ENCODE assay signal across 17 cellular contexts in the genomic region with DNA sequence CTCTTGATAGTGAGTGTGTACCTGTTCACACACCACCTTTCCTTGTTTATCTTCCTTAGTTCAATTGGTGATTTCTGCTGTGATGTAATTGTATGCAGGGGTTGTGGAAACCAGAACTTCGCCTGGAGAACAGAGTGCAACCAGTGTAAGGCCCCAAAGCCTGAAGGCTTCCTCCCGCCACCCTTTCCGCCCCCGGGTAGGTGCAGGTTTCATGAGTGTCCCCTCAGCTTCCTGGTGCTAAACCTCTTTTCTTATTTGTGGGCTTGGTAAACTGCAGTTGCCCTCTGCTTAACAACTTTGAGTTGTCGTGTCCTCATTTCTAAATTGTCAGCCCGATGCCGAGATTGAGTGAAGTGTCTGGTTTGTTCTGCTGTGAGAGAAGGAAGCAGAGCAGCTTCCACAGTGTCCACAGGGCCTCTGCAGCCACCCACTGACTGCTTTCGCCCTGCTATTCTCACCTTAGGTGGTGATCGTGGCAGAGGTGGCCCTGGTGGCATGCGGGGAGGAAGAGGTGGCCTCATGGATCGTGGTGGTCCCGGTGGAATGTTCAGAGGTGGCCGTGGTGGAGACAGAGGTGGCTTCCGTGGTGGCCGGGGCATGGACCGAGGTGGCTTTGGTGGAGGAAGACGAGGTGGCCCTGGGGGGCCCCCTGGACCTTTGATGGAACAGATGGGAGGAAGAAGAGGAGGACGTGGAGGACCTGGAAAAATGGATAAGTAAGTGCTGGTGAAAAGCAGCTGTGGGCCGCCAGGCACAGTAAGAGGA. TPM values are rescaled to one million over a fixed set of nuclear protein-coding genes. Genes with fewer than 3 reads are reported as not detected.
DNase-seq lines count a peak whose midpoint lies in the region; ATAC-seq and TF ChIP-seq lines count a peak whose summit lies in the region.
"Had no signal": no experiment of that assay in that cellular context is flagged by ENCODE, and none has a peak within 500 bp of the region (broad histone marks: within the 10 kb centered on the region; RNA-seq: fewer than 3 reads in every experiment).

No MANE protein-coding gene starts in this region.

- no peak overlapping the region for H3K4me3 Mint-ChIP-seq in activated CD4-positive, alpha-beta T cell treated with anti-CD3 and anti-CD28 coated beads, Interleukin-2, amount 10 ng/mL, durations not matched to agents 24 days and 14 days
- H3K4me3 Mint-ChIP-seq in central memory CD8-positive, alpha-beta T cell, result no peak overlapping the region
- H3K4me3 Mint-ChIP-seq in nephron progenitor cell, result no peak overlapping the region
- H3K4me3 Mint-ChIP-seq in CD4-positive, alpha-beta T cell, result no peak overlapping the region

- intact Hi-C loops in activated CD4-positive, alpha-beta T cell treated with anti-CD3 and anti-CD28 coated beads, Interleukin-2, amount 10 ng/mL, durations not matched to agents 24 days and 14 days (cut with micrococcal nuclease), result no loop called here
- intact Hi-C loops in CD4-positive, alpha-beta T cell (cut with DNase I, micrococcal nuclease), result no loop called here

- H3K9me3 Mint-ChIP-seq in activated CD4-positive, alpha-beta T cell treated with anti-CD3 and anti-CD28 coated beads, Interleukin-2, amount 10 ng/mL, durations not matched to agents 24 days and 14 days, result no peaks in the 10 kb centered on the region
- no peaks in the 10 kb centered on the region for H3K9me3 Mint-ChIP-seq in central memory CD8-positive, alpha-beta T cell
- H3K9me3 Mint-ChIP-seq in nephron progenitor cell, result no peaks in the 10 kb centered on the region
- H3K9me3 Mint-ChIP-seq in CD4-positive, alpha-beta T cell, result no peaks in the 10 kb centered on the region

- ATAC-seq in central memory CD8-positive, alpha-beta T cell (replicated peaks; ENCODE audit: extremely low read depth, poor library complexity, severe bottlenecking), result no peak
- ATAC-seq in CD4-positive, alpha-beta T cell (ENCODE audit: poor library complexity), result no peak

- H3K9me3 ChIP-seq in HEK293 (ENCODE audit: control insufficient read depth, insufficient read depth, low read depth, low read length), result no peaks in the 10 kb centered on the region
- H3K9me3 ChIP-seq in CD4-positive, alpha-beta T cell (ENCODE audit: control insufficient read depth, low read length), result no peaks in the 10 kb centered on the region

- TF ChIP-seq CTCF in HEK293 (tag by site-specific recombination; IDR thresholded peaks at IDR 0.05) (no peak), nephron progenitor cell (IDR thresholded peaks at IDR 0.05) (no peak)
- TF ChIP-seq CTCF in CD4-positive, alpha-beta T cell (IDR thresholded peaks at IDR 0.05), result no peak

- CTCF ChIA-PET in HEK293 (lab: Yijun Ruan, JAX), result interaction anchor here (0.7 kb wide), 1 partner anchor 1408 kb away, joined by 3 read pairs; no protein-coding TSS in a partner anchor
- CTCF ChIA-PET in CD4-positive, alpha-beta T cell (lab: Charles Lee), result no interaction called here

- peaks cover 1% of the 10 kb centered on the region for H3K27me3 Mint-ChIP-seq in activated CD4-positive, alpha-beta T cell treated with anti-CD3 and anti-CD28 coated beads, Interleukin-2, amount 10 ng/mL, durations not matched to agents 24 days and 14 days
- H3K27me3 Mint-ChIP-seq in central memory CD8-positive, alpha-beta T cell, result no peaks in the 10 kb centered on the region
- H3K27me3 Mint-ChIP-seq in nephron progenitor cell (ENCODE audit: low read depth, poor library complexity), result no peaks in the 10 kb centered on the region
- H3K27me3 Mint-ChIP-seq in CD4-positive, alpha-beta T cell, result no peaks in the 10 kb centered on the region

- POLR2A ChIA-PET in HEK293 (lab: Yijun Ruan, JAX), result no interaction called here
- POLR2A ChIA-PET in CD4-positive, alpha-beta T cell (lab: Charles Lee), result no interaction called here

- DNase-seq in activated CD4-positive, alpha-beta T cell treated with anti-CD3 and anti-CD28 coated beads, Interleukin-2, amount 10 ng/mL, durations not matched to agents 24 days and 14 days, result no peak
- no peak for DNase-seq in activated CD4-positive, alpha-beta T cell treated with anti-CD3 and anti-CD28 coated beads for 48 hours
- no peak for DNase-seq in central memory CD8-positive, alpha-beta T cell (ENCODE audit: low spot score in 2 of 2)
- DNase-seq in nephron progenitor cell (no peak), germinal center (ENCODE audit: low spot score) (no peak), H4 (ENCODE audit: low spot score) (no peak)
- no peak for DNase-seq in CD4-positive, alpha-beta T cell
- DNase-seq: caudate nucleus, DMS 273 treated with DMSO at 0.1 percent for 48 hours, GDM1, KG1, MV-4-11, NCI-H2029 treated with DMSO at 0.1 percent for 48 hours, NCI-H446 treated with DMSO at 0.1 percent for 48 hours, Right ventricle myocardium superior, T-helper 2 cell had no signal

- peaks cover 46 to 77% of the 10 kb centered on the region in 2 experiments for H3K36me3 ChIP-seq in HEK293 (ENCODE audit: control insufficient read depth in 2 of 2, insufficient read depth in 1 of 2, low read length in 2 of 2)

- no peaks in the 10 kb centered on the region for H3K4me1 ChIP-seq in HEK293 (ENCODE audit: control insufficient read depth, insufficient read depth, low read length)

- H3K4me1 Mint-ChIP-seq in activated CD4-positive, alpha-beta T cell treated with anti-CD3 and anti-CD28 coated beads, Interleukin-2, amount 10 ng/mL, durations not matched to agents 24 days and 14 days, result peaks cover 6% of the 10 kb centered on the region
- peaks cover 20% of the 10 kb centered on the region for H3K4me1 Mint-ChIP-seq in central memory CD8-positive, alpha-beta T cell
- H3K4me1 Mint-ChIP-seq in nephron progenitor cell, result peaks cover 11% of the 10 kb centered on the region
- no peaks in the 10 kb centered on the region for H3K4me1 Mint-ChIP-seq in CD4-positive, alpha-beta T cell (ENCODE audit: low read depth)

- H3K27me3 ChIP-seq in CD4-positive, alpha-beta T cell (ENCODE audit: control insufficient read depth, insufficient read depth, low read length), result no peaks in the 10 kb centered on the region

- H3K27ac ChIP-seq in HEK293 (ENCODE audit: extremely low read depth, low read depth, low read length), result no peak overlapping the region; the same call in none of the 2 replicates
- H3K27ac ChIP-seq in CD4-positive, alpha-beta T cell (ENCODE audit: low read depth, low read length), result no peak overlapping the region

- peak overlapping the region; percentile 20 for H3K27ac Mint-ChIP-seq in activated CD4-positive, alpha-beta T cell treated with anti-CD3 and anti-CD28 coated beads, Interleukin-2, amount 10 ng/mL, durations not matched to agents 24 days and 14 days
- peak overlapping the region; percentile 50 for H3K27ac Mint-ChIP-seq in central memory CD8-positive, alpha-beta T cell (ENCODE audit: low read depth)
- peak overlapping the region; percentile 92 for H3K27ac Mint-ChIP-seq in nephron progenitor cell
- no peak overlapping the region for H3K27ac Mint-ChIP-seq in CD4-positive, alpha-beta T cell

- H3K36me3 Mint-ChIP-seq in activated CD4-positive, alpha-beta T cell treated with anti-CD3 and anti-CD28 coated beads, Interleukin-2, amount 10 ng/mL, durations not matched to agents 24 days and 14 days (ENCODE audit: low read depth), result peaks cover 54% of the 10 kb centered on the region
- H3K36me3 Mint-ChIP-seq in central memory CD8-positive, alpha-beta T cell (ENCODE audit: insufficient read depth), result peaks cover 68% of the 10 kb centered on the region
- H3K36me3 Mint-ChIP-seq in nephron progenitor cell (ENCODE audit: low read depth), result peaks cover 65% of the 10 kb centered on the region
- H3K36me3 Mint-ChIP-seq in CD4-positive, alpha-beta T cell (ENCODE audit: low read depth), result peaks cover 76% of the 10 kb centered on the region

- H3K4me3 ChIP-seq in HEK293 (ENCODE audit: low read depth, low read length), result no peak overlapping the region

TF ChIP-seq in HEK293, 187 proteins besides CTCF, POLR2A, EP300 and RAD21 (continues in another document):
- TF ChIP-seq ZBTB21 (tag by site-specific recombination; IDR thresholded peaks at IDR 0.05), result no peak
- 0 out of 2 replicates have a peak, but pooled peaks have one; percentile 13 for TF ChIP-seq GLIS1 (tag by site-specific recombination; IDR thresholded peaks at IDR 0.05)
- no peak for TF ChIP-seq ZFP69B (tag by site-specific recombination; IDR thresholded peaks at IDR 0.05)
- TF ChIP-seq BCL11B (tag by site-specific recombination; IDR thresholded peaks at IDR 0.05; ENCODE audit: low read depth), result no peak
- no peak for TF ChIP-seq ZNF311 (tag by site-specific recombination; IDR thresholded peaks at IDR 0.05; ENCODE audit: borderline replicate concordance)
- no peak for TF ChIP-seq ZNF37A (tag by site-specific recombination; IDR thresholded peaks at IDR 0.05)
- no peak for TF ChIP-seq ZNF529 (tag by site-specific recombination; IDR thresholded peaks at IDR 0.05; ENCODE audit: insufficient replicate concordance)
- TF ChIP-seq, protein P1, sequence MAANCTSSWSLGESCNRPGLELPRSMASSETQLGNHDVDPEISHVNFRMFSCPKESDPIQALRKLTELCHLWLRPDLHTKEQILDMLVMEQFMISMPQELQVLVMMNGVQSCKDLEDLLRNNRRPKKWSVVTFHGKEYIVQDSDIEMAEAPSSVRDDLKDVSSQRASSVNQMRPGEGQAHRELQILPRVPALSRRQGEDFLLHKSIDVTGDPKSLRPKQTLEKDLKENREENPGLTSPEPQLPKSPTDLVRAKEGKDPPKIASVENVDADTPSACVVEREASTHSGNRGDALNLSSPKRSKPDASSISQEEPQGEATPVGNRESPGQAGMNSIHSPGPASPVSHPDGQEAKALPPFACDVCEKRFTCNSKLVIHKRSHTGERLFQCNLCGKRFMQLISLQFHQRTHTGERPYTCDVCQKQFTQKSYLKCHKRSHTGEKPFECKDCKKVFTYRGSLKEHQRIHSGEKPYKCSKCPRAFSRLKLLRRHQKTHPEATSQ (tag by site-specific recombination; IDR thresholded peaks at IDR 0.05), result no peak
- no peak for TF ChIP-seq ZNF621 (tag by site-specific recombination; IDR thresholded peaks at IDR 0.05)

RNA-seq across cellular contexts. Expression of a gene that starts 7.1 kb away (rescaled TPM):
- total RNA-seq in activated CD4-positive, alpha-beta T cell treated with anti-CD3 and anti-CD28 coated beads, Interleukin-2, amount 10 ng/mL, durations not matched to agents 24 days and 14 days, result 1.5 and 2.6 TPM in 2 replicates
- total RNA-seq in CD4-positive, alpha-beta T cell, result under 1 TPM; 0.28 to 0.77 TPM
- total RNA-seq in H4 (2014; rRNA removed; shearing (Covaris generic)), result 3.9 and 4.0 TPM in 2 replicates

RNA-seq across cellular contexts. Expression of a gene that starts 16.2 kb away (rescaled TPM):
- 0.30 and 0.64 TPM in 2 replicates for total RNA-seq in activated CD4-positive, alpha-beta T cell treated with anti-CD3 and anti-CD28 coated beads, Interleukin-2, amount 10 ng/mL, durations not matched to agents 24 days and 14 days
- under 1 TPM; 0.30 to 0.36 TPM for total RNA-seq in CD4-positive, alpha-beta T cell
- total RNA-seq in H4 (2014; rRNA removed; shearing (Covaris generic)), result not detected in 2 replicates

RNA-seq across cellular contexts. Expression of a gene that starts 31.2 kb away (rescaled TPM):
- total RNA-seq in activated CD4-positive, alpha-beta T cell treated with anti-CD3 and anti-CD28 coated beads, Interleukin-2, amount 10 ng/mL, durations not matched to agents 24 days and 14 days, result 445 and 446 TPM in 2 replicates
- 100 to 1,000 TPM; 292 to 309 TPM for total RNA-seq in CD4-positive, alpha-beta T cell
- total RNA-seq in H4 (2014; rRNA removed; shearing (Covaris generic)), result 153 and 206 TPM in 2 replicates

RNA-seq across cellular contexts. Expression of a gene that starts 31.5 kb away (rescaled TPM):
- 49.5 and 51.9 TPM in 2 replicates for total RNA-seq in activated CD4-positive, alpha-beta T cell treated with anti-CD3 and anti-CD28 coated beads, Interleukin-2, amount 10 ng/mL, durations not matched to agents 24 days and 14 days
- total RNA-seq in CD4-positive, alpha-beta T cell, result 10 to 100 TPM in 1 of 2 experiments, 1 to 10 TPM in 1; 9.0 to 11.7 TPM
- 13.6 and 14.2 TPM in 2 replicates for total RNA-seq in H4 (2014; rRNA removed; shearing (Covaris generic))
